Comparison of ENCODE assay signal across 8 cellular contexts in the genomic region with DNA sequence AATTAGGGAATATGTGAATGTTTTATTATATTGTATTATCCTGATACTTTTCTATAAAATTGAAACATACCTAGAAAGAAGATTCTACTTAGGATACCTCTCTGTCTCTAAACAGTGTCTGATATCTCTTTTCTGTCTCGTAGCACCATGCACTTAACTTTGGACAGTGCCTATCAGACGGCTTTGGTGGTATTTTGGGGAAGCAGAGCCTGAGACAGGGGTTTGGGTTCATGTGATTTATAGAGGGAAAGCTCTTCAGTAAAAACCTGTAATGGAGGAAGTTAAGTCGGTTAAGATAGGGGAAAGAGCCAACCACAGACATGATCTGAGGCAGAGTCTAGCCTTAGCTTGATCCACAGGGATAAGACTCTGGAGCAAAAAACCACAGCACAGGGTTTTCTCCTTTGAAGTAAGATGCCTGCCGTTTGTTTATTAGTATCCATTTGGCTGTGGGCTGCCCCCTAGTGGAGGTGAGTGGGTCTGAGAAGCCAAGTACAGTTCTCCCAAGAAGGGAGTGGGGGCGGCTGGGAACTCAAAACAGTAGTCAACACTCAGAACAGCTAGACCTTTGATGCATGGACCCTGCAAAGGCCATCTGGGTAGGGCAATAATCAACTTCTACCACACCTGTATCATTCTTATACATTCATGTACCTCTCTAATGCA.
DNase-seq lines count a peak whose midpoint lies in the region; ATAC-seq, FAIRE-seq and TF ChIP-seq lines count a peak whose summit lies in the region.

No MANE protein-coding gene starts in this region.

- no peak for TF ChIP-seq POLR2A in endothelial cell of umbilical vein (IDR thresholded peaks at IDR 0.05; ENCODE audit: low read depth, low read length)

- peak; percentile 64 for FAIRE-seq in endothelial cell of umbilical vein (lab: Jason Lieb, UNC)

- CTCF ChIA-PET in endothelial cell of umbilical vein (lab: Charles Lee): interaction anchor here (0.9 to 1.2 kb wide), 3 partner anchors 9 to 70 kb away, joined by 3 read pairs; no protein-coding TSS in a partner anchor

- H2AFZ ChIP-seq in endothelial cell of umbilical vein (ENCODE audit: low read depth, low read length): no peak overlapping the region
- no peak overlapping the region for H2AFZ ChIP-seq in neuronal stem cell (ENCODE audit: low read length)

- H3K36me3 ChIP-seq in endothelial cell of umbilical vein (ENCODE audit: control insufficient read depth in 2 of 2, extremely low read depth in 1 of 2, insufficient read depth in 2 of 2, low read length in 2 of 2): no peaks in the 10 kb centered on the region
- H3K36me3 ChIP-seq in neuronal stem cell (replicated peaks in 1 of 2; ENCODE audit: control insufficient read depth in 2 of 2, insufficient read depth in 2 of 2, low read length in 2 of 2): no peaks in the 10 kb centered on the region

- peak in 2 of 3 experiments; percentile 12 to 20 for DNase-seq in NCI-H1417 (lab: John Stamatoyannopoulos, UW)
- DNase-seq in NCI-H1417 treated with DMSO at 0.1 percent for 48 hours (lab: John Stamatoyannopoulos, UW): no peak
- DNase-seq in GM20000 (ENCODE audit: low spot score): peak; percentile 49
- DNase-seq in SHP77 treated with DMSO at 0.1 percent for 48 hours (lab: John Stamatoyannopoulos, UW): peak; percentile 30
- peak; percentile 44 for DNase-seq in endothelial cell of umbilical vein (ENCODE audit: low read depth, low spot score)
- DNase-seq in neuronal stem cell (ENCODE audit: low spot score): peak; percentile 17
- no peak for DNase-seq in DMS79 (lab: John Stamatoyannopoulos, UW)

- dilution Hi-C loops in endothelial cell of umbilical vein (cut with MboI; ENCODE audit: extremely low pct_ligation_motif_present, low sequenced_read_pairs): no loop called here

- no peak overlapping the region for H3K4me2 ChIP-seq in endothelial cell of umbilical vein (ENCODE audit: insufficient read depth, low read length)
- no peak overlapping the region for H3K4me2 ChIP-seq in neuronal stem cell (ENCODE audit: insufficient read depth, low read length, poor library complexity, severe bottlenecking)

- POLR2A ChIA-PET in endothelial cell of umbilical vein (lab: Charles Lee): no interaction called here

- ATAC-seq in HG03469 (IDR thresholded peaks at IDR 0.05; ENCODE audit: unreplicated experiment): peak; percentile 70

- intact Hi-C loops in endothelial cell of umbilical vein (cut with micrococcal nuclease): loop anchor here (1.0 kb wide), 2 partner anchors 69 to 819 kb away; no protein-coding TSS in a partner anchor

- no peaks in the 10 kb centered on the region for H3K79me1 ChIP-seq in neuronal stem cell (ENCODE audit: low read depth, low read length)

- H3K9me1 ChIP-seq in endothelial cell of umbilical vein (replicated peaks; ENCODE audit: control insufficient read depth, extremely low read depth, insufficient read depth, low read length): no peaks in the 10 kb centered on the region

- no peak overlapping the region for H2BK120ac ChIP-seq in neuronal stem cell (ENCODE audit: low read depth, low read length)

- H2BK15ac ChIP-seq in neuronal stem cell (ENCODE audit: low read length): no peak overlapping the region

- H3K4me1 ChIP-seq in endothelial cell of umbilical vein (ENCODE audit: control insufficient read depth, extremely low read depth, insufficient read depth, low read length) (no peaks in the 10 kb centered on the region), neuronal stem cell (ENCODE audit: control insufficient read depth in 2 of 2, insufficient read depth in 1 of 2, low read depth in 1 of 2, low read length in 2 of 2) (no peaks in the 10 kb centered on the region)

- no CpG with 5 or more reads among the region's 5 CpGs for WGBS in neuronal stem cell (ENCODE audit: extremely low coverage in 2 of 2, insufficient read length in 2 of 2, insufficient replicate concordance in 1 of 2), 2 donors

- H4K91ac ChIP-seq in neuronal stem cell (ENCODE audit: low read depth, low read length, poor library complexity): no peak overlapping the region

- H3K14ac ChIP-seq in neuronal stem cell (ENCODE audit: low read length): no peak overlapping the region

- no peaks in the 10 kb centered on the region for H3K79me2 ChIP-seq in endothelial cell of umbilical vein (ENCODE audit: control insufficient read depth, insufficient read depth, low read length)

- no peak overlapping the region for H3K4me3 ChIP-seq in endothelial cell of umbilical vein (replicated peaks in 1 of 3; ENCODE audit: insufficient read depth in 1 of 3, low read depth in 1 of 3, low read length in 3 of 3)
- no peak overlapping the region for H3K4me3 ChIP-seq in neuronal stem cell (ENCODE audit: low read length in 2 of 2)

- no TSS peak for BruUV-seq in endothelial cell of umbilical vein (replicated peaks; lab: Mats Ljungman, UMichigan)

- no peak overlapping the region for H2BK12ac ChIP-seq in neuronal stem cell (ENCODE audit: low read length)

- H3K27ac ChIP-seq in endothelial cell of umbilical vein (ENCODE audit: insufficient read depth, low read depth, low read length) (no peak overlapping the region), neuronal stem cell (replicated peaks; ENCODE audit: low read length) (no peak overlapping the region)

- H4K20me1 ChIP-seq in endothelial cell of umbilical vein (replicated peaks; ENCODE audit: control insufficient read depth, extremely low read depth, insufficient read depth, low read length): no peaks in the 10 kb centered on the region

- no peak overlapping the region for H4K8ac ChIP-seq in neuronal stem cell (ENCODE audit: low read depth, low read length)

- H3K27me3 ChIP-seq in endothelial cell of umbilical vein (ENCODE audit: control insufficient read depth in 2 of 2, insufficient read depth in 2 of 2, low read length in 2 of 2) (no peaks in the 10 kb centered on the region), neuronal stem cell (ENCODE audit: control insufficient read depth in 3 of 3, insufficient read depth in 3 of 3, low read depth in 1 of 3, low read length in 3 of 3) (no peaks in the 10 kb centered on the region)

- H3K4ac ChIP-seq in neuronal stem cell (ENCODE audit: low read length): no peak overlapping the region

- no peak overlapping the region for H2BK5ac ChIP-seq in neuronal stem cell (ENCODE audit: low read length)

- H3K9me3 ChIP-seq in endothelial cell of umbilical vein (replicated peaks; ENCODE audit: control insufficient read depth, insufficient read depth, low read length) (no peaks in the 10 kb centered on the region), neuronal stem cell (replicated peaks in 1 of 2; ENCODE audit: control insufficient read depth in 2 of 2, insufficient read depth in 1 of 2, low read depth in 1 of 2, low read length in 2 of 2) (no peaks in the 10 kb centered on the region)

- peak; percentile 65 for TF ChIP-seq CTCF in GM20000 (IDR thresholded peaks at IDR 0.05; ENCODE audit: extremely low read depth, missing control alignments)
- peak; percentile 65 to 74 for TF ChIP-seq CTCF in endothelial cell of umbilical vein (IDR thresholded peaks at IDR 0.05; ENCODE audit: extremely low read depth in 1 of 2, insufficient read depth in 1 of 2, low read depth in 1 of 2, low read length in 2 of 2)

- H3K9ac ChIP-seq in endothelial cell of umbilical vein (replicated peaks; ENCODE audit: extremely low read depth, insufficient read depth, low read length) (no peak overlapping the region), neuronal stem cell (ENCODE audit: low read depth, low read length, poor library complexity) (no peak overlapping the region)

- no peak overlapping the region for H3K18ac ChIP-seq in neuronal stem cell (ENCODE audit: low read length)

- H3K23ac ChIP-seq in neuronal stem cell (ENCODE audit: low read depth, low read length, poor library complexity): no peak overlapping the region

- no peak overlapping the region for H2AK5ac ChIP-seq in neuronal stem cell (ENCODE audit: low read depth, low read length)

TF ChIP-seq in endothelial cell of umbilical vein, 7 proteins besides CTCF, POLR2A, EP300 and RAD21:
- TF ChIP-seq FOS (IDR thresholded peaks at IDR 0.05; ENCODE audit: borderline replicate concordance, insufficient read depth, low read length): no peak
- TF ChIP-seq EZH2 (IDR thresholded peaks at IDR 0.05; ENCODE audit: borderline replicate concordance, low read depth, low read length, severe bottlenecking): no peak
- TF ChIP-seq, protein P1, sequence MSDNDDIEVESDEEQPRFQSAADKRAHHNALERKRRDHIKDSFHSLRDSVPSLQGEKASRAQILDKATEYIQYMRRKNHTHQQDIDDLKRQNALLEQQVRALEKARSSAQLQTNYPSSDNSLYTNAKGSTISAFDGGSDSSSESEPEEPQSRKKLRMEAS (IDR thresholded peaks at IDR 0.05; ENCODE audit: insufficient read depth, insufficient read length): no peak
- no peak for TF ChIP-seq POLR2AphosphoS5 (IDR thresholded peaks at IDR 0.05; ENCODE audit: insufficient read depth, low read depth, low read length)
- no peak for TF ChIP-seq GATA2 (IDR thresholded peaks at IDR 0.05; ENCODE audit: insufficient read depth, insufficient read length, low read depth, low read length)

Comparison
In these comparisons a context has a peak if more than half of its experiments do, and no peak if none do; other contexts are left out.
1. DNase-seq: peak in NCI-H1417 (2 of 3), GM20000 (single experiment), SHP77 treated with DMSO at 0.1 percent for 48 hours (single experiment), endothelial cell of umbilical vein (single experiment) and neuronal stem cell (single experiment); none in NCI-H1417 treated with DMSO at 0.1 percent for 48 hours (single experiment) and DMS79 (single experiment).